26 cellular contexts compared by ENCODE assay signal in genomic region chr4:77201343-77201742, GRCh38. TPM values are rescaled to one million over a fixed set of nuclear protein-coding genes. Genes with fewer than 3 reads are reported as not detected.
DNase-seq lines count a peak whose midpoint lies in the region; ATAC-seq, FAIRE-seq and TF ChIP-seq lines count a peak whose summit lies in the region.
"Had no signal": no experiment of that assay in that cellular context is flagged by ENCODE, and none has a peak within 500 bp of the region (broad histone marks: within the 10 kb centered on the region; RNA-seq: fewer than 3 reads in every experiment).

No MANE protein-coding gene starts in this region.

- BruUV-seq in MCF 10A (replicated peaks; lab: Mats Ljungman, UMichigan), result no TSS peak

- ATAC-seq in left ventricle myocardium superior (no peak), GM18868 (IDR thresholded peaks at IDR 0.05; ENCODE audit: unreplicated experiment) (no peak)
- ATAC-seq: gastrocnemius medialis, GM12878, sciatic nerve had no signal

- H4K20me1 ChIP-seq in astrocyte (ENCODE audit: insufficient read depth, low read length), result no peaks in the 10 kb centered on the region

- H3K4me3 ChIP-seq in breast epithelium (no peak overlapping the region), astrocyte (ENCODE audit: insufficient read depth, low read depth, low read length) (no peak overlapping the region), foreskin fibroblast (ENCODE audit: low read depth in 1 of 2, low read length in 2 of 2) (no peak overlapping the region)
- H3K4me3 ChIP-seq: gastrocnemius medialis, GM12878, SK-N-MC had no signal

- no peaks in the 10 kb centered on the region for H3K27me3 ChIP-seq in breast epithelium
- peaks cover 16% of the 10 kb centered on the region for H3K27me3 ChIP-seq in astrocyte (ENCODE audit: insufficient read depth, low read length)
- H3K27me3 ChIP-seq: gastrocnemius medialis, neutrophil had no signal

- no peak overlapping the region for H3K9ac ChIP-seq in astrocyte (ENCODE audit: low read length)

- H3K36me3 ChIP-seq in breast epithelium (no peaks in the 10 kb centered on the region), astrocyte (ENCODE audit: insufficient read depth, low read length) (no peaks in the 10 kb centered on the region)
- H3K36me3 ChIP-seq: gastrocnemius medialis, neutrophil had no signal

- H3K4me2 ChIP-seq in astrocyte (ENCODE audit: low read length), result no peak overlapping the region

- no peak for FAIRE-seq in astrocyte (lab: Jason Lieb, UNC)
- FAIRE-seq: GM12878 had no signal

- H3K27me3 Mint-ChIP-seq in MCF 10A (ENCODE audit: insufficient read depth, unreplicated experiment) (no peaks in the 10 kb centered on the region), astrocyte (ENCODE audit: low read depth, unreplicated experiment) (peaks cover 30% of the 10 kb centered on the region)
- H3K27me3 Mint-ChIP-seq: activated naive CD8-positive, alpha-beta T cell treated with anti-CD3 and anti-CD28 coated beads, Interleukin-2, amount 50 U/mL, for 24 hours; IgD-negative memory B cell had no signal

- no peaks in the 10 kb centered on the region for H3K36me3 Mint-ChIP-seq in MCF 10A (ENCODE audit: insufficient read depth, unreplicated experiment)
- no peaks in the 10 kb centered on the region for H3K36me3 Mint-ChIP-seq in astrocyte (ENCODE audit: low read depth, unreplicated experiment)
- H3K36me3 Mint-ChIP-seq: brain; CD4-positive, CD25-positive, alpha-beta regulatory T cell had no signal

- no peak for TF ChIP-seq POLR2A in breast epithelium (IDR thresholded peaks at IDR 0.05)

- peak; percentile 45 for DNase-seq in MCF 10A (ENCODE audit: unreplicated experiment)
- no peak for DNase-seq in breast epithelium (ENCODE audit: low spot score in 2 of 2)
- peak; percentile 21 for DNase-seq in astrocyte (ENCODE audit: low read depth)
- DNase-seq in foreskin fibroblast, result peak; percentile 16 to 48
- DNase-seq in GM10266 (ENCODE audit: extremely low spot score), result no peak
- no peak for DNase-seq in SK-N-DZ (ENCODE audit: low spot score)
- no peak for DNase-seq in left ventricle myocardium superior
- DNase-seq: activated gamma-delta T cell; activated naive CD8-positive, alpha-beta T cell treated with anti-CD3 and anti-CD28 coated beads, Interleukin-2, amount 50 U/mL, for 24 hours; DND-41; gastrocnemius medialis; hippocampal formation; NCI-H1092; NCI-H187 treated with DMSO at 0.1 percent for 48 hours; NCI-H2227 treated with DMSO at 0.1 percent for 48 hours; stimulated activated naive CD4-positive, alpha-beta T cell had no signal

- POLR2A ChIA-PET in MCF 10A (lab: Yijun Ruan, JAX), result interaction anchor here (0.7 to 3.8 kb wide), 7 partner anchors 15 to 728 kb away, joined by 3 to 33 read pairs (median 3); partner anchors contain the start of gene CCNG2

- H3K4me1 Mint-ChIP-seq in MCF 10A (ENCODE audit: insufficient read depth, unreplicated experiment) (peaks cover 25% of the 10 kb centered on the region), astrocyte (ENCODE audit: low read depth, unreplicated experiment) (no peaks in the 10 kb centered on the region)

- intact Hi-C loops in MCF 10A (cut with micrococcal nuclease), result loop anchor here (5.0 to 10.0 kb wide), 2 partner anchors 447 to 689 kb away; no protein-coding TSS in a partner anchor
- intact Hi-C loops in breast epithelium (cut with DNase I; ENCODE audit: low total_unique reads), result no loop called here
- intact Hi-C loops in left ventricle myocardium superior (cut with micrococcal nuclease), result loop anchor here (5.0 to 10.0 kb wide), 4 partner anchors 57 to 689 kb away; no protein-coding TSS in a partner anchor

- H3K9me3 ChIP-seq in breast epithelium (no peaks in the 10 kb centered on the region), astrocyte (ENCODE audit: insufficient read depth, low read depth, low read length) (no peaks in the 10 kb centered on the region)
- H3K9me3 ChIP-seq: gastrocnemius medialis, neutrophil had no signal

- H3K4me3 Mint-ChIP-seq in MCF 10A (ENCODE audit: unreplicated experiment), result no peak overlapping the region
- no peak overlapping the region for H3K4me3 Mint-ChIP-seq in astrocyte (ENCODE audit: unreplicated experiment)
- H3K4me3 Mint-ChIP-seq: activated CD8-positive, alpha-beta T cell treated with anti-CD3 and anti-CD28 coated beads for 36 hours; activated naive CD8-positive, alpha-beta T cell treated with anti-CD3 and anti-CD28 coated beads, Interleukin-2, amount 50 U/mL, for 24 hours; brain; CD4-positive, CD25-positive, alpha-beta regulatory T cell; IgD-negative memory B cell had no signal

- H2AFZ ChIP-seq in astrocyte (ENCODE audit: low read depth, low read length), result no peak overlapping the region

- H3K9me3 Mint-ChIP-seq in MCF 10A (ENCODE audit: unreplicated experiment) (no peaks in the 10 kb centered on the region), astrocyte (ENCODE audit: unreplicated experiment) (no peaks in the 10 kb centered on the region)
- H3K9me3 Mint-ChIP-seq: activated CD8-positive, alpha-beta T cell treated with anti-CD3 and anti-CD28 coated beads for 36 hours; activated naive CD8-positive, alpha-beta T cell treated with anti-CD3 and anti-CD28 coated beads, Interleukin-2, amount 50 U/mL, for 24 hours; CD4-positive, CD25-positive, alpha-beta regulatory T cell; IgD-negative memory B cell had no signal

- H3K79me2 ChIP-seq in astrocyte (ENCODE audit: insufficient read depth, low read length), result no peaks in the 10 kb centered on the region

- CTCF ChIA-PET in MCF 10A (lab: Yijun Ruan, JAX), result interaction anchor here (0.6 to 10.0 kb wide), 7 partner anchors 12 to 156 kb away, joined by 3 to 102 read pairs (median 5); no protein-coding TSS in a partner anchor

- no peak overlapping the region for H3K27ac Mint-ChIP-seq in MCF 10A (ENCODE audit: low read depth, unreplicated experiment)
- H3K27ac Mint-ChIP-seq in astrocyte (ENCODE audit: unreplicated experiment), result no peak overlapping the region
- H3K27ac Mint-ChIP-seq: activated CD8-positive, alpha-beta T cell treated with anti-CD3 and anti-CD28 coated beads for 36 hours; activated naive CD8-positive, alpha-beta T cell treated with anti-CD3 and anti-CD28 coated beads, Interleukin-2, amount 50 U/mL, for 24 hours; brain; IgD-negative memory B cell; progenitor cell of endocrine pancreas had no signal

- no peak for TF ChIP-seq CTCF in MCF 10A (IDR thresholded peaks at IDR 0.05; ENCODE audit: unreplicated experiment)
- TF ChIP-seq CTCF in breast epithelium (IDR thresholded peaks at IDR 0.05), result no peak
- TF ChIP-seq CTCF in astrocyte (IDR thresholded peaks at IDR 0.05; ENCODE audit: insufficient read depth, low read depth, low read length), result no peak
- TF ChIP-seq CTCF in foreskin fibroblast (IDR thresholded peaks at IDR 0.05; ENCODE audit: low read depth, low read length), result no peak
- no peak for TF ChIP-seq CTCF in GM10266 (IDR thresholded peaks at IDR 0.05; ENCODE audit: control insufficient read depth, insufficient read depth, low read depth, missing control alignments)

- H3K27ac ChIP-seq in breast epithelium (no peak overlapping the region), astrocyte (ENCODE audit: low read depth, low read length) (no peak overlapping the region)
- H3K27ac ChIP-seq: gastrocnemius medialis, neutrophil, SK-N-MC had no signal

- H3K4me1 ChIP-seq in breast epithelium (no peaks in the 10 kb centered on the region), astrocyte (ENCODE audit: insufficient read depth, low read length) (no peaks in the 10 kb centered on the region)
- H3K4me1 ChIP-seq: gastrocnemius medialis had no signal

RNA-seq across cellular contexts. Expression of gene CCNG2, which starts 44.3 kb away (rescaled TPM):
- 23.5 and 28.5 TPM in 2 replicates for total RNA-seq in MCF 10A (2022)
- 100 to 1,000 TPM in 2 of 3 donors, 10 to 100 TPM in 1; 74.1 to 111 (median 107) TPM for total RNA-seq in breast epithelium
- 53.3 and 54.7 TPM in 2 replicates for total RNA-seq in astrocyte
- 14.5 and 15.0 TPM in 2 replicates for polyA plus RNA-seq in SK-N-DZ (2014; cell fraction: cytosol; rRNA removed)
- polyA plus RNA-seq in SK-N-DZ (2014; cell fraction: nucleus; rRNA removed), result 47.1 and 73.1 TPM in 2 replicates
- total RNA-seq in left ventricle myocardium superior, result 10.3 TPM

Comparison
In these comparisons a context has a peak if more than half of its experiments do, and no peak if none do; other contexts are left out.
1. DNase-seq: peak in MCF 10A (single experiment), astrocyte (single experiment) and foreskin fibroblast (2 of 2); none in breast epithelium (0 of 2), GM10266 (single experiment), SK-N-DZ (single experiment) and left ventricle myocardium superior (single experiment).